In genomic region chr10:23200586-23200985, GRCh38 we compare ENCODE assay signal across 33 cellular contexts. TPM values are rescaled to one million over a fixed set of nuclear protein-coding genes. Genes with fewer than 3 reads are reported as not detected.
"Had no signal": no experiment of that assay in that cellular context is flagged by ENCODE, and none has a peak within 500 bp of the region (broad histone marks: within the 10 kb centered on the region; RNA-seq: fewer than 3 reads in every experiment).

No MANE protein-coding gene starts in this region.

- H3K4me3 Mint-ChIP-seq: activated CD4-positive, alpha-beta T cell treated with anti-CD3 and anti-CD28 coated beads for 36 hours; activated CD4-positive, alpha-beta T cell treated with anti-CD3 and anti-CD28 coated beads, Interleukin-2, amount 10 ng/mL, durations not matched to agents 7 days and 5 days; activated CD8-positive, alpha-beta T cell treated with anti-CD3 and anti-CD28 coated beads, Interleukin-2, amount 10 ng/mL, durations not matched to agents 7 days and 5 days; activated naive CD4-positive, alpha-beta T cell treated with anti-CD3 and anti-CD28 coated beads for 36 hours; activated T-cell treated with anti-CD3 and anti-CD28 coated beads, Interleukin-2, amount 50 U/mL, for 24 hours; T-helper 1 cell treated with Interleukin-12 subunit alpha and Interleukin-12 subunit beta and Interleukin-4 antibody, amounts not matched to agents 30 μg/mL and 1 μg/mL, for 36 hours; T-helper 2 cell treated with Interferon-gamma antibody and Interleukin-4, amounts not matched to agents 5 μg/mL and 100 μg/mL, for 36 hours had no signal

- H3K36me3 ChIP-seq: adrenal gland, SJCRH30 had no signal

- H3K27ac ChIP-seq: adrenal gland, SJCRH30, SK-N-MC had no signal

- DNase-seq: activated CD4-positive, alpha-beta T cell treated with anti-CD3 and anti-CD28 coated beads for 36 hours; activated CD4-positive, alpha-beta T cell treated with anti-CD3 and anti-CD28 coated beads, Interleukin-2, amount 10 ng/mL, durations not matched to agents 7 days and 5 days; activated CD4-positive, alpha-beta T cell treated with anti-CD3 and anti-CD28 coated beads, Interleukin-2, amount 50 U/mL, for 48 hours; activated CD8-positive, alpha-beta T cell treated with anti-CD3 and anti-CD28 coated beads, Interleukin-2, amount 10 ng/mL, durations not matched to agents 7 days and 5 days; activated gamma-delta T cell treated with Interleukin-2 at 50 U/mL for 16 hours; activated naive CD4-positive, alpha-beta T cell treated with anti-CD3 and anti-CD28 coated beads for 36 hours; activated T-cell treated with anti-CD3 and anti-CD28 coated beads, Interleukin-2, amount 50 U/mL, for 24 hours; adrenal gland; caudate nucleus; NCI-H1092 treated with DMSO at 0.1 percent for 48 hours; NCI-H1417; NCI-H146; NCI-H187; NCI-H2029 treated with DMSO at 0.1 percent for 48 hours; NCI-H2107; NCI-H2171; NCI-H446 treated with DMSO at 0.1 percent for 48 hours; NCI-H69; SHP77; SJCRH30 had no signal

- H3K36me3 Mint-ChIP-seq: activated naive CD4-positive, alpha-beta T cell treated with anti-CD3 and anti-CD28 coated beads, Interleukin-2, amount 50 U/mL, for 72 hours; brain had no signal

- H3K4me1 Mint-ChIP-seq: activated CD4-positive, alpha-beta T cell treated with anti-CD3 and anti-CD28 coated beads, Interleukin-2, amount 10 ng/mL, durations not matched to agents 7 days and 5 days had no signal

- ATAC-seq: activated CD4-positive, alpha-beta T cell treated with anti-CD3 and anti-CD28 coated beads for 36 hours; activated CD4-positive, CD25-positive, alpha-beta regulatory T cell treated with anti-CD3 and anti-CD28 coated beads, Interleukin-2, amount 50 U/mL, for 24 hours; activated CD8-positive, alpha-beta T cell treated with anti-CD3 and anti-CD28 coated beads, Interleukin-2, amount 10 ng/mL, durations not matched to agents 7 days and 5 days; activated naive CD4-positive, alpha-beta T cell treated with anti-CD3 and anti-CD28 coated beads, Interleukin-2, amount 50 U/mL, for 72 hours; K562; Panc1 had no signal

- H3K9me3 Mint-ChIP-seq: activated CD4-positive, alpha-beta T cell treated with anti-CD3 and anti-CD28 coated beads, Interleukin-2, amount 10 ng/mL, durations not matched to agents 7 days and 5 days; activated naive CD4-positive, alpha-beta T cell treated with anti-CD3 and anti-CD28 coated beads for 36 hours; activated naive CD4-positive, alpha-beta T cell treated with anti-CD3 and anti-CD28 coated beads, Interleukin-2, amount 50 U/mL, for 72 hours; activated T-cell treated with anti-CD3 and anti-CD28 coated beads, Interleukin-2, amount 50 U/mL, for 24 hours; T-helper 1 cell treated with Interleukin-12 subunit alpha and Interleukin-12 subunit beta and Interleukin-4 antibody, amounts not matched to agents 30 μg/mL and 1 μg/mL, for 36 hours; T-helper 2 cell treated with Interferon-gamma antibody and Interleukin-4, amounts not matched to agents 5 μg/mL and 100 μg/mL, for 36 hours had no signal

- H3K4me1 ChIP-seq: adrenal gland had no signal

- H3K27ac Mint-ChIP-seq: activated CD4-positive, alpha-beta T cell treated with anti-CD3 and anti-CD28 coated beads for 36 hours; activated CD4-positive, alpha-beta T cell treated with anti-CD3 and anti-CD28 coated beads, Interleukin-2, amount 10 ng/mL, durations not matched to agents 7 days and 5 days; activated CD8-positive, alpha-beta T cell treated with anti-CD3 and anti-CD28 coated beads, Interleukin-2, amount 10 ng/mL, durations not matched to agents 7 days and 5 days; activated naive CD4-positive, alpha-beta T cell treated with anti-CD3 and anti-CD28 coated beads for 36 hours; activated naive CD4-positive, alpha-beta T cell treated with anti-CD3 and anti-CD28 coated beads, Interleukin-2, amount 50 U/mL, for 72 hours; activated T-cell treated with anti-CD3 and anti-CD28 coated beads, Interleukin-2, amount 50 U/mL, for 24 hours; T-helper 1 cell treated with Interleukin-12 subunit alpha and Interleukin-12 subunit beta and Interleukin-4 antibody, amounts not matched to agents 30 μg/mL and 1 μg/mL, for 36 hours; T-helper 2 cell treated with Interferon-gamma antibody and Interleukin-4, amounts not matched to agents 5 μg/mL and 100 μg/mL, for 36 hours had no signal

- FAIRE-seq: astrocyte, bronchial epithelial cell, K562, TTC549 had no signal

- H3K9me3 ChIP-seq: adrenal gland, SJCRH30 had no signal

- H3K27me3 ChIP-seq: SJCRH30 had no signal

- H3K4me3 ChIP-seq: adrenal gland, K562, SJCRH30, SK-N-MC had no signal

RNA-seq across cellular contexts. Expression of gene PTF1A, which starts 8.5 kb away (rescaled TPM):
- total RNA-seq: activated CD4-positive, alpha-beta T cell treated with anti-CD3 and anti-CD28 coated beads for 36 hours; activated CD4-positive, alpha-beta T cell treated with anti-CD3 and anti-CD28 coated beads, Interleukin-2, amount 10 ng/mL, durations not matched to agents 7 days and 5 days; activated CD8-positive, alpha-beta T cell treated with anti-CD3 and anti-CD28 coated beads, Interleukin-2, amount 10 ng/mL, durations not matched to agents 7 days and 5 days; activated naive CD4-positive, alpha-beta T cell treated with anti-CD3 and anti-CD28 coated beads for 36 hours; activated naive CD4-positive, alpha-beta T cell treated with anti-CD3 and anti-CD28 coated beads, Interleukin-2, amount 50 U/mL, for 72 hours; adrenal gland; astrocyte; bronchial epithelial cell; K562; M059J; RPMI7951; SJCRH30 had no signal
- polyA plus RNA-seq: adrenal gland, K562 had no signal
